ENCODE assay signal across 8 cellular contexts in genomic region chr3:49277357-49277723, GRCh38.
DNase-seq lines count a peak whose midpoint lies in the region; ATAC-seq and TF ChIP-seq lines count a peak whose summit lies in the region.

No MANE protein-coding gene starts in this region.

- H3K4me3 ChIP-seq in HL-60 (replicated peaks; ENCODE audit: insufficient read depth, low read length): no peak overlapping the region
- H3K4me3 ChIP-seq in stomach smooth muscle (ENCODE audit: low read length in 2 of 2): peak overlapping the region; percentile 76 to 77

- H3K9me3 ChIP-seq in stomach smooth muscle (ENCODE audit: control insufficient read depth in 2 of 2, low read length in 2 of 2): no peaks in the 10 kb centered on the region

- ATAC-seq in HG03196 (IDR thresholded peaks at IDR 0.05; ENCODE audit: unreplicated experiment) (no peak), GM19463 (IDR thresholded peaks at IDR 0.05; ENCODE audit: unreplicated experiment) (no peak), GM21528 (IDR thresholded peaks at IDR 0.05; ENCODE audit: low FRiP score, unreplicated experiment) (no peak), GM18520 (IDR thresholded peaks at IDR 0.05; ENCODE audit: unreplicated experiment) (no peak)

- TF ChIP-seq CTCF in HL-60 (IDR thresholded peaks at IDR 0.05; ENCODE audit: insufficient read depth, low read length): no peak

- peaks cover 21% of the 10 kb centered on the region for H3K4me1 ChIP-seq in stomach smooth muscle (ENCODE audit: control insufficient read depth, insufficient read depth, low read length)

- DNase-seq in HL-60 (ENCODE audit: low read depth in 1 of 2, low spot score in 1 of 2) (no peak), inferior parietal cortex (ENCODE audit: extremely low spot score) (peak; percentile 15)

- peak overlapping the region; percentile 66 for H3K27ac ChIP-seq in HL-60 (replicated peaks)
- H3K27ac ChIP-seq in angular gyrus (ENCODE audit: low read depth, low read length): peak overlapping the region; percentile 82
- peak overlapping the region; percentile 97 for H3K27ac ChIP-seq in stomach smooth muscle (ENCODE audit: low read length)

- H3K27me3 ChIP-seq in HL-60 (ENCODE audit: insufficient read depth, poor library complexity, severe bottlenecking) (no peaks in the 10 kb centered on the region), stomach smooth muscle (ENCODE audit: control insufficient read depth in 1 of 2, insufficient read depth in 2 of 2, low read length in 2 of 2) (no peaks in the 10 kb centered on the region)

- H3K36me3 ChIP-seq in stomach smooth muscle (ENCODE audit: control insufficient read depth in 2 of 2, insufficient read depth in 2 of 2, low read length in 2 of 2): peaks cover 10 to 11% of the 10 kb centered on the region in 2 donors

- H3K9ac ChIP-seq in stomach smooth muscle (ENCODE audit: low read length in 2 of 2): peak overlapping the region; percentile 91 to 94
